In genomic region chr5:142769793-142770649, GRCh38 we compare ENCODE assay signal across 1 cellular context.
TF ChIP-seq lines count a peak whose summit lies in the region.

A gene with protein sequence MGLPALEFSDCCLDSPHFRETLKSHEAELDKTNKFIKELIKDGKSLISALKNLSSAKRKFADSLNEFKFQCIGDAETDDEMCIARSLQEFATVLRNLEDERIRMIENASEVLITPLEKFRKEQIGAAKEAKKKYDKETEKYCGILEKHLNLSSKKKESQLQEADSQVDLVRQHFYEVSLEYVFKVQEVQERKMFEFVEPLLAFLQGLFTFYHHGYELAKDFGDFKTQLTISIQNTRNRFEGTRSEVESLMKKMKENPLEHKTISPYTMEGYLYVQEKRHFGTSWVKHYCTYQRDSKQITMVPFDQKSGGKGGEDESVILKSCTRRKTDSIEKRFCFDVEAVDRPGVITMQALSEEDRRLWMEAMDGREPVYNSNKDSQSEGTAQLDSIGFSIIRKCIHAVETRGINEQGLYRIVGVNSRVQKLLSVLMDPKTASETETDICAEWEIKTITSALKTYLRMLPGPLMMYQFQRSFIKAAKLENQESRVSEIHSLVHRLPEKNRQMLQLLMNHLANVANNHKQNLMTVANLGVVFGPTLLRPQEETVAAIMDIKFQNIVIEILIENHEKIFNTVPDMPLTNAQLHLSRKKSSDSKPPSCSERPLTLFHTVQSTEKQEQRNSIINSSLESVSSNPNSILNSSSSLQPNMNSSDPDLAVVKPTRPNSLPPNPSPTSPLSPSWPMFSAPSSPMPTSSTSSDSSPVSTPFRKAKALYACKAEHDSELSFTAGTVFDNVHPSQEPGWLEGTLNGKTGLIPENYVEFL (plus strand): TSS chr5:142770377. CDS start chr5:142770762, 385 bp downstream.

TF ChIP-seq in HepG2, 621 proteins besides CTCF, POLR2A, EP300 and RAD21 (continued from another document and continues in another):
- TF ChIP-seq PRDM10 (CRISPR knock-in tag; IDR thresholded peaks at IDR 0.05; ENCODE audit: low read depth) (no peak), HDAC1 (CRISPR knock-in tag; IDR thresholded peaks at IDR 0.05) (peak; percentile 64; the same call in 1 of the 2 replicates), PAXIP1 (CRISPR knock-in tag; conservative IDR thresholded peaks at IDR 0.05) (0 out of 2 replicates have a peak, but pooled peaks have one; percentile 12), MEF2D (CRISPR knock-in tag; IDR thresholded peaks at IDR 0.05) (0 out of 2 replicates have a peak, but pooled peaks have one; percentile 49), NCOA2 (CRISPR knock-in tag; IDR thresholded peaks at IDR 0.05) (no peak), ZNF383 (CRISPR knock-in tag; IDR thresholded peaks at IDR 0.05; ENCODE audit: borderline replicate concordance) (no peak), JUNB (CRISPR knock-in tag; IDR thresholded peaks at IDR 0.05; ENCODE audit: borderline replicate concordance) (no peak), ZNF577 (CRISPR knock-in tag; IDR thresholded peaks at IDR 0.05; ENCODE audit: borderline replicate concordance, low read depth) (no peak), YEATS2 (CRISPR knock-in tag; IDR thresholded peaks at IDR 0.05; ENCODE audit: borderline replicate concordance) (no peak), ZBTB44 (CRISPR knock-in tag; IDR thresholded peaks at IDR 0.05) (no peak), TAF1 (CRISPR knock-in tag; IDR thresholded peaks at IDR 0.05) (peak; percentile 59; the same call in 1 of the 2 replicates), KMT2B (CRISPR knock-in tag; IDR thresholded peaks at IDR 0.05) (peak; percentile 87), HNRNPLL (IDR thresholded peaks at IDR 0.05; ENCODE audit: low read depth, low read length, poor library complexity, severe bottlenecking) (peak; percentile 99), ZNF121 (CRISPR knock-in tag; IDR thresholded peaks at IDR 0.05) (no peak), ZNF20 (CRISPR knock-in tag; IDR thresholded peaks at IDR 0.05) (no peak), ZNF496 (CRISPR knock-in tag; IDR thresholded peaks at IDR 0.05; ENCODE audit: insufficient replicate concordance) (no peak), TOE1 (CRISPR knock-in tag; IDR thresholded peaks at IDR 0.05) (no peak), ZMYM2 (CRISPR knock-in tag; IDR thresholded peaks at IDR 0.05) (no peak), NFE2 (CRISPR knock-in tag; IDR thresholded peaks at IDR 0.05) (no peak), KLF11 (CRISPR knock-in tag; IDR thresholded peaks at IDR 0.05) (no peak), ZMAT3 (CRISPR knock-in tag; conservative IDR thresholded peaks at IDR 0.05) (no peak; the same call in 1 of the 2 replicates), BRCA1 (CRISPR knock-in tag; IDR thresholded peaks at IDR 0.05) (0 out of 2 replicates have a peak, but pooled peaks have one; percentile 1), CHD2 (IDR thresholded peaks at IDR 0.05; ENCODE audit: low read depth, low read length) (no peak), EEA1 (CRISPR knock-in tag; IDR thresholded peaks at IDR 0.05; ENCODE audit: borderline replicate concordance) (no peak), ZNF768 (CRISPR knock-in tag; IDR thresholded peaks at IDR 0.05) (peak; percentile 39; the same call in 1 of the 2 replicates), HBP1 (CRISPR knock-in tag; IDR thresholded peaks at IDR 0.05; ENCODE audit: low read depth) (no peak; the same call in 1 of the 2 replicates), ZSCAN25 (CRISPR knock-in tag; IDR thresholded peaks at IDR 0.05) (no peak), HNF1B (CRISPR knock-in tag; IDR thresholded peaks at IDR 0.05) (peak; percentile 42; the same call in 1 of the 2 replicates), SMAD9 (CRISPR knock-in tag; IDR thresholded peaks at IDR 0.05) (no peak), SP4 (CRISPR knock-in tag; IDR thresholded peaks at IDR 0.05) (peak; percentile 96)
- TF ChIP-seq, protein P1, sequence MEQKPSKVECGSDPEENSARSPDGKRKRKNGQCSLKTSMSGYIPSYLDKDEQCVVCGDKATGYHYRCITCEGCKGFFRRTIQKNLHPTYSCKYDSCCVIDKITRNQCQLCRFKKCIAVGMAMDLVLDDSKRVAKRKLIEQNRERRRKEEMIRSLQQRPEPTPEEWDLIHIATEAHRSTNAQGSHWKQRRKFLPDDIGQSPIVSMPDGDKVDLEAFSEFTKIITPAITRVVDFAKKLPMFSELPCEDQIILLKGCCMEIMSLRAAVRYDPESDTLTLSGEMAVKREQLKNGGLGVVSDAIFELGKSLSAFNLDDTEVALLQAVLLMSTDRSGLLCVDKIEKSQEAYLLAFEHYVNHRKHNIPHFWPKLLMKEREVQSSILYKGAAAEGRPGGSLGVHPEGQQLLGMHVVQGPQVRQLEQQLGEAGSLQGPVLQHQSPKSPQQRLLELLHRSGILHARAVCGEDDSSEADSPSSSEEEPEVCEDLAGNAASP (CRISPR knock-in tag; IDR thresholded peaks at IDR 0.05; ENCODE audit: borderline replicate concordance), result no peak
- TF ChIP-seq, protein P2, sequence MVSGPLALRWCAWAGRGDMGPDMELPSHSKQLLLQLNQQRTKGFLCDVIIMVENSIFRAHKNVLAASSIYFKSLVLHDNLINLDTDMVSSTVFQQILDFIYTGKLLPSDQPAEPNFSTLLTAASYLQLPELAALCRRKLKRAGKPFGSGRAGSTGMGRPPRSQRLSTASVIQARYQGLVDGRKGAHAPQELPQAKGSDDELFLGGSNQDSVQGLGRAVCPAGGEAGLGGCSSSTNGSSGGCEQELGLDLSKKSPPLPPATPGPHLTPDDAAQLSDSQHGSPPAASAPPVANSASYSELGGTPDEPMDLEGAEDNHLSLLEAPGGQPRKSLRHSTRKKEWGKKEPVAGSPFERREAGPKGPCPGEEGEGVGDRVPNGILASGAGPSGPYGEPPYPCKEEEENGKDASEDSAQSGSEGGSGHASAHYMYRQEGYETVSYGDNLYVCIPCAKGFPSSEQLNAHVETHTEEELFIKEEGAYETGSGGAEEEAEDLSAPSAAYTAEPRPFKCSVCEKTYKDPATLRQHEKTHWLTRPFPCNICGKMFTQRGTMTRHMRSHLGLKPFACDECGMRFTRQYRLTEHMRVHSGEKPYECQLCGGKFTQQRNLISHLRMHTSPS (CRISPR knock-in tag; IDR thresholded peaks at IDR 0.05; ENCODE audit: low read depth), result no peak
